ENCODE assay signal across 1 cellular context in the genomic region with DNA sequence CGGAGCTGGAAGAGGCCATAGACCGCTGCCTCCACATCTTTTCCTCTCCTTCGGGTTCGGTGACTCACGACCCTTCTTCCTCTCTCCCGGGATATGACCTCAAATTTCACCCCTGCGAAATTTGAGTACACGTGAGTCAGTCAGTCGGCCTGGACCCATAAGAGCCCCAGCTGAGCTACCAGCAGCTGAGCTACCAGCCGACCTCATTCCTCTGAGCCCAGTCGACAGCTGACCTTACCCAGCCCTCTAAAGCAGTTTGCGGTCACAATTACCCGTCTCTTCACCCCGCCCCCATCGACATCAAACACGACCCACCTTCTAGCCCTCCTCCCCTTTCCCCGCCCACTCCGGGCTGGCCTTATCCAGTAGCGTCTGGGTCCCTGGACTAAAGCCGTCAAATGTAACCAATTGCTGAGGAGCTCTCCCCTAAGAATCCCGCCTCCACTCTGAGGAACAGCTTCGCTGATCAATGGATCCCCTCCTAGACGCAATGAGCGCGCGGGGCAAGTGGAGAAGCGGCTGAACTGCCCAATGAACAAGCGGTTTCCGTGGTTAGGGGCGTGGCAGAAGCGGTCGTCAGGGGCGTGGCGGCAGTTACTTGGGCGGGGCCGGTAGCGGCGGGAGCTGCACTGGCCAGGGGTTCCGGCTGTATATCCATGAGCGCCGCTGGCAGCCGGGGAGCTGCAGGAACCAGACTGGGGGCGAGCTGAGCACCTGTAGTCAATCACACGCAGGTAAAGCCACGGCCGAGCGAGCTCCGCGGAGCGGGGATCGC.
A peak's percentile ranks its signal among the peaks of the same experiment; 100 is the strongest.
TF ChIP-seq lines count a peak whose summit lies in the region.

A gene with protein sequence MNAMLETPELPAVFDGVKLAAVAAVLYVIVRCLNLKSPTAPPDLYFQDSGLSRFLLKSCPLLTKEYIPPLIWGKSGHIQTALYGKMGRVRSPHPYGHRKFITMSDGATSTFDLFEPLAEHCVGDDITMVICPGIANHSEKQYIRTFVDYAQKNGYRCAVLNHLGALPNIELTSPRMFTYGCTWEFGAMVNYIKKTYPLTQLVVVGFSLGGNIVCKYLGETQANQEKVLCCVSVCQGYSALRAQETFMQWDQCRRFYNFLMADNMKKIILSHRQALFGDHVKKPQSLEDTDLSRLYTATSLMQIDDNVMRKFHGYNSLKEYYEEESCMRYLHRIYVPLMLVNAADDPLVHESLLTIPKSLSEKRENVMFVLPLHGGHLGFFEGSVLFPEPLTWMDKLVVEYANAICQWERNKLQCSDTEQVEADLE (plus strand): TSS at position 627 of the 775 bp plus-strand sequence. CDS start 27,872 bp downstream, outside the sequence.

TF ChIP-seq in K562, 482 proteins besides CTCF, POLR2A, EP300 and RAD21 (continued from another document and continues in another):
- TF ChIP-seq, protein P1, sequence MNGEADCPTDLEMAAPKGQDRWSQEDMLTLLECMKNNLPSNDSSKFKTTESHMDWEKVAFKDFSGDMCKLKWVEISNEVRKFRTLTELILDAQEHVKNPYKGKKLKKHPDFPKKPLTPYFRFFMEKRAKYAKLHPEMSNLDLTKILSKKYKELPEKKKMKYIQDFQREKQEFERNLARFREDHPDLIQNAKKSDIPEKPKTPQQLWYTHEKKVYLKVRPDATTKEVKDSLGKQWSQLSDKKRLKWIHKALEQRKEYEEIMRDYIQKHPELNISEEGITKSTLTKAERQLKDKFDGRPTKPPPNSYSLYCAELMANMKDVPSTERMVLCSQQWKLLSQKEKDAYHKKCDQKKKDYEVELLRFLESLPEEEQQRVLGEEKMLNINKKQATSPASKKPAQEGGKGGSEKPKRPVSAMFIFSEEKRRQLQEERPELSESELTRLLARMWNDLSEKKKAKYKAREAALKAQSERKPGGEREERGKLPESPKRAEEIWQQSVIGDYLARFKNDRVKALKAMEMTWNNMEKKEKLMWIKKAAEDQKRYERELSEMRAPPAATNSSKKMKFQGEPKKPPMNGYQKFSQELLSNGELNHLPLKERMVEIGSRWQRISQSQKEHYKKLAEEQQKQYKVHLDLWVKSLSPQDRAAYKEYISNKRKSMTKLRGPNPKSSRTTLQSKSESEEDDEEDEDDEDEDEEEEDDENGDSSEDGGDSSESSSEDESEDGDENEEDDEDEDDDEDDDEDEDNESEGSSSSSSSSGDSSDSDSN (IDR thresholded peaks at IDR 0.05; ENCODE audit: borderline replicate concordance in 1 of 2, low read depth in 2 of 2, low read length in 2 of 2): peak in 1 of 2 experiments; percentile 53; a peak in 1 of 4 replicates
- TF ChIP-seq ATF7 (IDR thresholded peaks at IDR 0.05) (peak; percentile 94), TAF9B (IDR thresholded peaks at IDR 0.05; ENCODE audit: partially characterized antibody) (peak; percentile 100), ZNF586 (CRISPR knock-in tag; conservative IDR thresholded peaks at IDR 0.05) (no peak), BCOR (IDR thresholded peaks at IDR 0.05) (peak; percentile 36; the same call in 1 of the 2 replicates), ARID2 (IDR thresholded peaks at IDR 0.05) (no peak), ESRRA (IDR thresholded peaks at IDR 0.05; ENCODE audit: borderline replicate concordance, low read depth) (peak; percentile 98), FOXK2 (conservative IDR thresholded peaks at IDR 0.05 in 1 of 2, IDR thresholded peaks at IDR 0.05 in 1 of 2; ENCODE audit: low read depth in 2 of 2) (peak; percentile 46 to 49; a peak in 3 of 4 replicates), POLR2G (IDR thresholded peaks at IDR 0.05; ENCODE audit: low read depth, low read length) (peak; percentile 81), KLF1 (tag; IDR thresholded peaks at IDR 0.05) (0 out of 2 replicates have a peak, but pooled peaks have one; percentile 43), PHF8 (IDR thresholded peaks at IDR 0.05; ENCODE audit: borderline replicate concordance, low read length) (peak; percentile 66; the same call in 1 of the 2 replicates), ARID1B (IDR thresholded peaks at IDR 0.05) (peak; percentile 69), SMARCA4 (IDR thresholded peaks at IDR 0.05) (peak; percentile 73), ZFP36 (IDR thresholded peaks at IDR 0.05; ENCODE audit: low read depth, low read length, partially characterized antibody) (no peak), NR2C1 (IDR thresholded peaks at IDR 0.05) (no peak; the same call in 1 of the 2 replicates), NR2C1 (tag; IDR thresholded peaks at IDR 0.05) (peak; percentile 63), NR4A1 (CRISPR knock-in tag; IDR thresholded peaks at IDR 0.05) (0 out of 2 replicates have a peak, but pooled peaks have one; percentile 0), NR4A1 (tag; IDR thresholded peaks at IDR 0.05) (no peak)
- TF ChIP-seq, protein P2, sequence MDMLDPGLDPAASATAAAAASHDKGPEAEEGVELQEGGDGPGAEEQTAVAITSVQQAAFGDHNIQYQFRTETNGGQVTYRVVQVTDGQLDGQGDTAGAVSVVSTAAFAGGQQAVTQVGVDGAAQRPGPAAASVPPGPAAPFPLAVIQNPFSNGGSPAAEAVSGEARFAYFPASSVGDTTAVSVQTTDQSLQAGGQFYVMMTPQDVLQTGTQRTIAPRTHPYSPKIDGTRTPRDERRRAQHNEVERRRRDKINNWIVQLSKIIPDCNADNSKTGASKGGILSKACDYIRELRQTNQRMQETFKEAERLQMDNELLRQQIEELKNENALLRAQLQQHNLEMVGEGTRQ (CRISPR knock-in tag; IDR thresholded peaks at IDR 0.05): no peak
- TF ChIP-seq, protein P3, sequence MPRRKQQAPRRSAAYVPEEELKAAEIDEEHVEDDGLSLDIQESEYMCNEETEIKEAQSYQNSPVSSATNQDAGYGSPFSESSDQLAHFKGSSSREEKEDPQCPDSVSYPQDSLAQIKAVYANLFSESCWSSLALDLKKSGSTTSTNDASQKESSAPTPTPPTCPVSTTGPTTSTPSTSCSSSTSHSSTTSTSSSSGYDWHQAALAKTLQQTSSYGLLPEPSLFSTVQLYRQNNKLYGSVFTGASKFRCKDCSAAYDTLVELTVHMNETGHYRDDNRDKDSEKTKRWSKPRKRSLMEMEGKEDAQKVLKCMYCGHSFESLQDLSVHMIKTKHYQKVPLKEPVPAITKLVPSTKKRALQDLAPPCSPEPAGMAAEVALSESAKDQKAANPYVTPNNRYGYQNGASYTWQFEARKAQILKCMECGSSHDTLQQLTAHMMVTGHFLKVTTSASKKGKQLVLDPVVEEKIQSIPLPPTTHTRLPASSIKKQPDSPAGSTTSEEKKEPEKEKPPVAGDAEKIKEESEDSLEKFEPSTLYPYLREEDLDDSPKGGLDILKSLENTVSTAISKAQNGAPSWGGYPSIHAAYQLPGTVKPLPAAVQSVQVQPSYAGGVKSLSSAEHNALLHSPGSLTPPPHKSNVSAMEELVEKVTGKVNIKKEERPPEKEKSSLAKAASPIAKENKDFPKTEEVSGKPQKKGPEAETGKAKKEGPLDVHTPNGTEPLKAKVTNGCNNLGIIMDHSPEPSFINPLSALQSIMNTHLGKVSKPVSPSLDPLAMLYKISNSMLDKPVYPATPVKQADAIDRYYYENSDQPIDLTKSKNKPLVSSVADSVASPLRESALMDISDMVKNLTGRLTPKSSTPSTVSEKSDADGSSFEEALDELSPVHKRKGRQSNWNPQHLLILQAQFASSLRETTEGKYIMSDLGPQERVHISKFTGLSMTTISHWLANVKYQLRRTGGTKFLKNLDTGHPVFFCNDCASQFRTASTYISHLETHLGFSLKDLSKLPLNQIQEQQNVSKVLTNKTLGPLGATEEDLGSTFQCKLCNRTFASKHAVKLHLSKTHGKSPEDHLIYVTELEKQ (CRISPR knock-in tag; IDR thresholded peaks at IDR 0.05): 0 out of 2 replicates have a peak, but pooled peaks have one; percentile 20
- TF ChIP-seq, protein P4, sequence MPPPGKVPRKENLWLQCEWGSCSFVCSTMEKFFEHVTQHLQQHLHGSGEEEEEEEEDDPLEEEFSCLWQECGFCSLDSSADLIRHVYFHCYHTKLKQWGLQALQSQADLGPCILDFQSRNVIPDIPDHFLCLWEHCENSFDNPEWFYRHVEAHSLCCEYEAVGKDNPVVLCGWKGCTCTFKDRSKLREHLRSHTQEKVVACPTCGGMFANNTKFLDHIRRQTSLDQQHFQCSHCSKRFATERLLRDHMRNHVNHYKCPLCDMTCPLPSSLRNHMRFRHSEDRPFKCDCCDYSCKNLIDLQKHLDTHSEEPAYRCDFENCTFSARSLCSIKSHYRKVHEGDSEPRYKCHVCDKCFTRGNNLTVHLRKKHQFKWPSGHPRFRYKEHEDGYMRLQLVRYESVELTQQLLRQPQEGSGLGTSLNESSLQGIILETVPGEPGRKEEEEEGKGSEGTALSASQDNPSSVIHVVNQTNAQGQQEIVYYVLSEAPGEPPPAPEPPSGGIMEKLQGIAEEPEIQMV (tag; conservative IDR thresholded peaks at IDR 0.05; ENCODE audit: low read depth): 0 out of 2 replicates have a peak, but pooled peaks have one; percentile 23
- TF ChIP-seq, protein P5, sequence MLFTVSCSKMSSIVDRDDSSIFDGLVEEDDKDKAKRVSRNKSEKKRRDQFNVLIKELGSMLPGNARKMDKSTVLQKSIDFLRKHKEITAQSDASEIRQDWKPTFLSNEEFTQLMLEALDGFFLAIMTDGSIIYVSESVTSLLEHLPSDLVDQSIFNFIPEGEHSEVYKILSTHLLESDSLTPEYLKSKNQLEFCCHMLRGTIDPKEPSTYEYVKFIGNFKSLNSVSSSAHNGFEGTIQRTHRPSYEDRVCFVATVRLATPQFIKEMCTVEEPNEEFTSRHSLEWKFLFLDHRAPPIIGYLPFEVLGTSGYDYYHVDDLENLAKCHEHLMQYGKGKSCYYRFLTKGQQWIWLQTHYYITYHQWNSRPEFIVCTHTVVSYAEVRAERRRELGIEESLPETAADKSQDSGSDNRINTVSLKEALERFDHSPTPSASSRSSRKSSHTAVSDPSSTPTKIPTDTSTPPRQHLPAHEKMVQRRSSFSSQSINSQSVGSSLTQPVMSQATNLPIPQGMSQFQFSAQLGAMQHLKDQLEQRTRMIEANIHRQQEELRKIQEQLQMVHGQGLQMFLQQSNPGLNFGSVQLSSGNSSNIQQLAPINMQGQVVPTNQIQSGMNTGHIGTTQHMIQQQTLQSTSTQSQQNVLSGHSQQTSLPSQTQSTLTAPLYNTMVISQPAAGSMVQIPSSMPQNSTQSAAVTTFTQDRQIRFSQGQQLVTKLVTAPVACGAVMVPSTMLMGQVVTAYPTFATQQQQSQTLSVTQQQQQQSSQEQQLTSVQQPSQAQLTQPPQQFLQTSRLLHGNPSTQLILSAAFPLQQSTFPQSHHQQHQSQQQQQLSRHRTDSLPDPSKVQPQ (CRISPR knock-in tag; IDR thresholded peaks at IDR 0.05; ENCODE audit: borderline replicate concordance): no peak
- TF ChIP-seq, protein P6, sequence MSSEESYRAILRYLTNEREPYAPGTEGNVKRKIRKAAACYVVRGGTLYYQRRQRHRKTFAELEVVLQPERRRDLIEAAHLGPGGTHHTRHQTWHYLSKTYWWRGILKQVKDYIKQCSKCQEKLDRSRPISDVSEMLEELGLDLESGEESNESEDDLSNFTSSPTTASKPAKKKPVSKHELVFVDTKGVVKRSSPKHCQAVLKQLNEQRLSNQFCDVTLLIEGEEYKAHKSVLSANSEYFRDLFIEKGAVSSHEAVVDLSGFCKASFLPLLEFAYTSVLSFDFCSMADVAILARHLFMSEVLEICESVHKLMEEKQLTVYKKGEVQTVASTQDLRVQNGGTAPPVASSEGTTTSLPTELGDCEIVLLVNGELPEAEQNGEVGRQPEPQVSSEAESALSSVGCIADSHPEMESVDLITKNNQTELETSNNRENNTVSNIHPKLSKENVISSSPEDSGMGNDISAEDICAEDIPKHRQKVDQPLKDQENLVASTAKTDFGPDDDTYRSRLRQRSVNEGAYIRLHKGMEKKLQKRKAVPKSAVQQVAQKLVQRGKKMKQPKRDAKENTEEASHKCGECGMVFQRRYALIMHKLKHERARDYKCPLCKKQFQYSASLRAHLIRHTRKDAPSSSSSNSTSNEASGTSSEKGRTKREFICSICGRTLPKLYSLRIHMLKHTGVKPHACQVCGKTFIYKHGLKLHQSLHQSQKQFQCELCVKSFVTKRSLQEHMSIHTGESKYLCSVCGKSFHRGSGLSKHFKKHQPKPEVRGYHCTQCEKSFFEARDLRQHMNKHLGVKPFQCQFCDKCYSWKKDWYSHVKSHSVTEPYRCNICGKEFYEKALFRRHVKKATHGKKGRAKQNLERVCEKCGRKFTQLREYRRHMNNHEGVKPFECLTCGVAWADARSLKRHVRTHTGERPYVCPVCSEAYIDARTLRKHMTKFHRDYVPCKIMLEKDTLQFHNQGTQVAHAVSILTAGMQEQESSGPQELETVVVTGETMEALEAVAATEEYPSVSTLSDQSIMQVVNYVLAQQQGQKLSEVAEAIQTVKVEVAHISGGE (CRISPR knock-in tag; IDR thresholded peaks at IDR 0.05): peak in 1 of 3 experiments; percentile 29; a peak in 2 of 6 replicates
- TF ChIP-seq, protein P7, sequence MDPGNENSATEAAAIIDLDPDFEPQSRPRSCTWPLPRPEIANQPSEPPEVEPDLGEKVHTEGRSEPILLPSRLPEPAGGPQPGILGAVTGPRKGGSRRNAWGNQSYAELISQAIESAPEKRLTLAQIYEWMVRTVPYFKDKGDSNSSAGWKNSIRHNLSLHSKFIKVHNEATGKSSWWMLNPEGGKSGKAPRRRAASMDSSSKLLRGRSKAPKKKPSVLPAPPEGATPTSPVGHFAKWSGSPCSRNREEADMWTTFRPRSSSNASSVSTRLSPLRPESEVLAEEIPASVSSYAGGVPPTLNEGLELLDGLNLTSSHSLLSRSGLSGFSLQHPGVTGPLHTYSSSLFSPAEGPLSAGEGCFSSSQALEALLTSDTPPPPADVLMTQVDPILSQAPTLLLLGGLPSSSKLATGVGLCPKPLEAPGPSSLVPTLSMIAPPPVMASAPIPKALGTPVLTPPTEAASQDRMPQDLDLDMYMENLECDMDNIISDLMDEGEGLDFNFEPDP (CRISPR knock-in tag; IDR thresholded peaks at IDR 0.05): no peak
- TF ChIP-seq, protein P8, sequence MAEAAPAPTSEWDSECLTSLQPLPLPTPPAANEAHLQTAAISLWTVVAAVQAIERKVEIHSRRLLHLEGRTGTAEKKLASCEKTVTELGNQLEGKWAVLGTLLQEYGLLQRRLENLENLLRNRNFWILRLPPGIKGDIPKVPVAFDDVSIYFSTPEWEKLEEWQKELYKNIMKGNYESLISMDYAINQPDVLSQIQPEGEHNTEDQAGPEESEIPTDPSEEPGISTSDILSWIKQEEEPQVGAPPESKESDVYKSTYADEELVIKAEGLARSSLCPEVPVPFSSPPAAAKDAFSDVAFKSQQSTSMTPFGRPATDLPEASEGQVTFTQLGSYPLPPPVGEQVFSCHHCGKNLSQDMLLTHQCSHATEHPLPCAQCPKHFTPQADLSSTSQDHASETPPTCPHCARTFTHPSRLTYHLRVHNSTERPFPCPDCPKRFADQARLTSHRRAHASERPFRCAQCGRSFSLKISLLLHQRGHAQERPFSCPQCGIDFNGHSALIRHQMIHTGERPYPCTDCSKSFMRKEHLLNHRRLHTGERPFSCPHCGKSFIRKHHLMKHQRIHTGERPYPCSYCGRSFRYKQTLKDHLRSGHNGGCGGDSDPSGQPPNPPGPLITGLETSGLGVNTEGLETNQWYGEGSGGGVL (CRISPR knock-in tag; IDR thresholded peaks at IDR 0.05): no peak
- TF ChIP-seq, protein P9, sequence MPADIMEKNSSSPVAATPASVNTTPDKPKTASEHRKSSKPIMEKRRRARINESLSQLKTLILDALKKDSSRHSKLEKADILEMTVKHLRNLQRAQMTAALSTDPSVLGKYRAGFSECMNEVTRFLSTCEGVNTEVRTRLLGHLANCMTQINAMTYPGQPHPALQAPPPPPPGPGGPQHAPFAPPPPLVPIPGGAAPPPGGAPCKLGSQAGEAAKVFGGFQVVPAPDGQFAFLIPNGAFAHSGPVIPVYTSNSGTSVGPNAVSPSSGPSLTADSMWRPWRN (IDR thresholded peaks at IDR 0.05; ENCODE audit: low read depth): peak; percentile 78
- TF ChIP-seq, protein P10, sequence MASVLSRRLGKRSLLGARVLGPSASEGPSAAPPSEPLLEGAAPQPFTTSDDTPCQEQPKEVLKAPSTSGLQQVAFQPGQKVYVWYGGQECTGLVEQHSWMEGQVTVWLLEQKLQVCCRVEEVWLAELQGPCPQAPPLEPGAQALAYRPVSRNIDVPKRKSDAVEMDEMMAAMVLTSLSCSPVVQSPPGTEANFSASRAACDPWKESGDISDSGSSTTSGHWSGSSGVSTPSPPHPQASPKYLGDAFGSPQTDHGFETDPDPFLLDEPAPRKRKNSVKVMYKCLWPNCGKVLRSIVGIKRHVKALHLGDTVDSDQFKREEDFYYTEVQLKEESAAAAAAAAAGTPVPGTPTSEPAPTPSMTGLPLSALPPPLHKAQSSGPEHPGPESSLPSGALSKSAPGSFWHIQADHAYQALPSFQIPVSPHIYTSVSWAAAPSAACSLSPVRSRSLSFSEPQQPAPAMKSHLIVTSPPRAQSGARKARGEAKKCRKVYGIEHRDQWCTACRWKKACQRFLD (CRISPR knock-in tag; IDR thresholded peaks at IDR 0.05): no peak
